In genomic region chr10:95289921-95290421, GRCh38 we compare ENCODE assay signal across 8 cellular contexts. TPM values are rescaled to one million over a fixed set of nuclear protein-coding genes. Genes with fewer than 3 reads are reported as not detected.
DNase-seq lines count a peak whose midpoint lies in the region; ATAC-seq and TF ChIP-seq lines count a peak whose summit lies in the region.

No MANE protein-coding gene starts in this region.

- no peaks in the 10 kb centered on the region for H3K27me3 ChIP-seq in SJCRH30
- peaks cover 0 to 16% (median 5%) of the 10 kb centered on the region in 3 donors for H3K27me3 ChIP-seq in sigmoid colon

- H3K9me3 ChIP-seq in SJCRH30 (replicated peaks) (no peaks in the 10 kb centered on the region), sigmoid colon (no peaks in the 10 kb centered on the region)

- intact Hi-C loops in sigmoid colon (cut with DNase I), result loop anchor here (5.0 kb wide), 1 partner anchor 43 kb away; no protein-coding TSS in a partner anchor

- ATAC-seq in GM21447 (IDR thresholded peaks at IDR 0.05; ENCODE audit: unreplicated experiment) (no peak), GM19035 (IDR thresholded peaks at IDR 0.05; ENCODE audit: unreplicated experiment) (no peak), HG03045 (IDR thresholded peaks at IDR 0.05; ENCODE audit: unreplicated experiment) (no peak)
- no peak for ATAC-seq in activated CD4-positive, CD25-positive, alpha-beta regulatory T cell treated with anti-CD3 and anti-CD28 coated beads, Interleukin-2, amount 50 U/mL, for 24 hours

- H3K36me3 ChIP-seq in SJCRH30 (no peaks in the 10 kb centered on the region), sigmoid colon (no peaks in the 10 kb centered on the region)

- TF ChIP-seq EP300 in sigmoid colon (IDR thresholded peaks at IDR 0.05), result no peak

- WGBS in sigmoid colon, 2 donors, result 7 to 41% methylated on average over 14 of the region's 14 CpGs

- no peak for DNase-seq in GM12864 (ENCODE audit: low read depth)
- no peak for DNase-seq in SJCRH30
- DNase-seq in fibroblast of villous mesenchyme (ENCODE audit: low read depth), result no peak
- DNase-seq in sigmoid colon, result no peak

- peak overlapping the region; percentile 96 for H3K4me3 ChIP-seq in GM12864 (ENCODE audit: low read depth, low read length)
- peak overlapping the region; percentile 80 for H3K4me3 ChIP-seq in SJCRH30
- H3K4me3 ChIP-seq in fibroblast of villous mesenchyme (ENCODE audit: low read depth, low read length), result peak overlapping the region; percentile 97
- peak overlapping the region; percentile 68 to 86 (median 70) for H3K4me3 ChIP-seq in sigmoid colon

- no peak for TF ChIP-seq POLR2A in sigmoid colon (IDR thresholded peaks at IDR 0.05)

- TF ChIP-seq CTCF in GM12864 (IDR thresholded peaks at IDR 0.05; ENCODE audit: low read depth, low read length, missing control alignments), result no peak
- peak; percentile 0 for TF ChIP-seq CTCF in fibroblast of villous mesenchyme (IDR thresholded peaks at IDR 0.05; ENCODE audit: insufficient read depth, low read depth, low read length)
- no peak for TF ChIP-seq CTCF in sigmoid colon (IDR thresholded peaks at IDR 0.05)

- no peak overlapping the region for H3K27ac ChIP-seq in SJCRH30
- H3K27ac ChIP-seq in sigmoid colon, result peak overlapping the region; percentile 68 to 81 (median 75)

- H3K4me1 ChIP-seq in SJCRH30 (no peaks in the 10 kb centered on the region), sigmoid colon (peaks cover 0 to 42% (median 7%) of the 10 kb centered on the region in 4 donors)

RNA-seq across cellular contexts. Expression of gene PDLIM1, which starts 0.8 kb away (rescaled TPM):
- total RNA-seq in SJCRH30 (2014; rRNA removed; shearing (Covaris generic)), result 5.7 and 6.3 TPM in 2 replicates
- 65.7 and 75.6 TPM in 2 replicates for total RNA-seq in fibroblast of villous mesenchyme
- 10 to 100 TPM; 27.8 to 75.3 (median 43.9) TPM for total RNA-seq in sigmoid colon
- polyA plus RNA-seq in sigmoid colon, result 100 to 1,000 TPM; 197 to 488 (median 377) TPM
